ENCODE assay signal across 22 cellular contexts in genomic region chr3:102511168-102511567, GRCh38.
"Had no signal": no experiment of that assay in that cellular context is flagged by ENCODE, and none has a peak within 500 bp of the region (broad histone marks: within the 10 kb centered on the region; RNA-seq: fewer than 3 reads in every experiment).

No MANE protein-coding gene starts in this region.

- DNase-seq: activated CD4-positive, alpha-beta memory T cell treated with anti-CD3 and anti-CD28 coated beads, Interleukin-2, amount 10 ng/mL, durations not matched to agents 7 days and 5 days; activated CD4-positive, alpha-beta T cell treated with anti-CD3 and anti-CD28 coated beads for 36 hours; activated CD4-positive, alpha-beta T cell treated with anti-CD3 and anti-CD28 coated beads, Interleukin-2, amount 50 U/mL, for 1 hour; activated gamma-delta T cell; activated naive CD4-positive, alpha-beta T cell treated with anti-CD3 and anti-CD28 coated beads for 36 hours; activated T-cell treated with anti-CD3 and anti-CD28 coated beads for 4 hours; activated T-cell treated with anti-CD3 and anti-CD28 coated beads, Interleukin-2, amount 50 U/mL, for 48 hours; amygdala; MV-4-11; NCI-H1092 treated with DMSO at 0.1 percent for 48 hours; NCI-H187; NK-92 treated with Interleukin-12 subunit alpha and Interleukin-12 subunit beta, amount 100 ng/mL, for 24 hours; SIG-M5; T-helper 17 cell; T1000 had no signal

- H3K27ac Mint-ChIP-seq: activated CD4-positive, alpha-beta memory T cell treated with anti-CD3 and anti-CD28 coated beads, Interleukin-2, amount 10 ng/mL, durations not matched to agents 7 days and 5 days; activated CD4-positive, alpha-beta T cell treated with anti-CD3 and anti-CD28 coated beads for 36 hours; activated naive CD4-positive, alpha-beta T cell treated with anti-CD3 and anti-CD28 coated beads for 36 hours; activated naive CD8-positive, alpha-beta T cell; activated T-helper 17 cell treated with anti-CD3 and anti-CD28 coated beads, Interleukin-2, amount 50 U/mL, for 72 hours; brain; T-helper 17 cell had no signal

- H3K36me3 ChIP-seq: MG63 had no signal

- H3K9me3 Mint-ChIP-seq: activated CD4-positive, alpha-beta memory T cell treated with anti-CD3 and anti-CD28 coated beads, Interleukin-2, amount 10 ng/mL, durations not matched to agents 7 days and 5 days; activated naive CD4-positive, alpha-beta T cell treated with anti-CD3 and anti-CD28 coated beads for 36 hours; activated T-helper 17 cell treated with anti-CD3 and anti-CD28 coated beads, Interleukin-2, amount 50 U/mL, for 72 hours; central memory CD8-positive, alpha-beta T cell had no signal

- H3K4me3 Mint-ChIP-seq: activated CD4-positive, alpha-beta memory T cell treated with anti-CD3 and anti-CD28 coated beads, Interleukin-2, amount 10 ng/mL, durations not matched to agents 7 days and 5 days; activated CD4-positive, alpha-beta T cell treated with anti-CD3 and anti-CD28 coated beads for 36 hours; activated naive CD4-positive, alpha-beta T cell treated with anti-CD3 and anti-CD28 coated beads for 36 hours; activated naive CD8-positive, alpha-beta T cell; activated T-helper 17 cell treated with anti-CD3 and anti-CD28 coated beads, Interleukin-2, amount 50 U/mL, for 72 hours; brain; central memory CD8-positive, alpha-beta T cell; T-helper 17 cell had no signal

- H3K27me3 Mint-ChIP-seq: activated naive CD8-positive, alpha-beta T cell had no signal

- H3K4me3 ChIP-seq: MG63 had no signal

- H3K9me3 ChIP-seq: MG63 had no signal

- H3K4me1 Mint-ChIP-seq: activated CD4-positive, alpha-beta memory T cell treated with anti-CD3 and anti-CD28 coated beads, Interleukin-2, amount 10 ng/mL, durations not matched to agents 7 days and 5 days; activated CD4-positive, alpha-beta T cell treated with anti-CD3 and anti-CD28 coated beads for 36 hours; activated T-helper 17 cell treated with anti-CD3 and anti-CD28 coated beads, Interleukin-2, amount 50 U/mL, for 72 hours; central memory CD8-positive, alpha-beta T cell; T-helper 17 cell had no signal

- H3K36me3 Mint-ChIP-seq: activated naive CD8-positive, alpha-beta T cell; brain had no signal

- H3K27ac ChIP-seq: KMS-11, VCaP had no signal

- H3K27me3 ChIP-seq: MG63 had no signal
